In the genomic region with DNA sequence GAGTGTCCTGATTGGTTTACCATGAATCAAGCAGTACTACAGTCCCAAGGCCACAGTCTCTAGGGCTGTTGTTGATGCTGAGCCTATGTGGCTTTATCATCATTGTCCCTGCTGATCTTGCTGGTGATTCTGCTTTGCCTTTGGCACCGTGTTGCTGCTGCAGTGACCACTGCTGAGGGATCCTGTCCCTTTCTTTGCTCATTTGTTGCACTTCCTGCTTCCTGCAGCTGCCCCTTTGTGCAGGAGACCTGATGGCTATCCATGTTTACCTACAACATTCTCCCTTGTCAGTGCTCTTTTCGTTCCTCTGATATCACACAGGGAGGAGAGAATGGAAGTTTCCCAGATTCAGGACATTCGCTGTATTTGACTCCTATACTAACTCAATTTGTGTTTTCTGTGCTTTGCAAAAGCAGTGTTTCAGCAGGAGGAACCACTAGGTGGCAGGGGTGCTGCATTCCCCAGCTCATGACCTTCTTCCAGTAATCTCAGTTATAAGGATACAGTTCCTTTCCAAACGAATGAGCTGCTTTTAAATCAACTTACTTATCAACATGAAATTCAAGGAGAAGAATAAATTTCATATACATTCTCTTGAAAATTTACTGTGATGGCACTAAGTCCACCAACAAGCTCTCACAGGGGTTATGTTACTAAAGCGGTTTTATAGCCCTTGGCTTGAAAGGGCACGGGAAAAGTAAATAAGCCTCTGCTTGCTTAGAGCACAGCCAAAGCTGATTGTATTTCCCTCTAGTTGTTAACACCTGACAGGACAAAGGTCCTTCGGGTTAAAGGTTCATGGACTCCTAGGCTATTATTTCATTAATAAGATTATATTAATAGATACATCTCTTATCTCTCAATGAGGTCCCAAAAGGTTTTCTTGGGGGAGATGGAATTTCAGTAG, we compare ENCODE assay signal across 8 cellular contexts. TPM values are rescaled to one million over a fixed set of nuclear protein-coding genes. Genes with fewer than 3 reads are reported as not detected.
DNase-seq lines count a peak whose midpoint lies in the region; ATAC-seq, FAIRE-seq and TF ChIP-seq lines count a peak whose summit lies in the region.

No MANE protein-coding gene starts in this region.

- peak in 1 of 3 donors; percentile 62 for TF ChIP-seq CTCF in lower leg skin (IDR thresholded peaks at IDR 0.05)

- intact Hi-C loops in lower leg skin (cut with DNase I; ENCODE audit: low total_unique reads), result loop anchor here (5.0 kb wide), 1 partner anchor 79 kb away; no protein-coding TSS in a partner anchor

- H3K9me3 ChIP-seq in duodenal mucosa (ENCODE audit: control insufficient read depth in 1 of 2, low read length in 2 of 2), result no peaks in the 10 kb centered on the region

- TF ChIP-seq POLR2A in H54 (IDR thresholded peaks at IDR 0.05; ENCODE audit: low read depth, low read length) (no peak), lower leg skin (IDR thresholded peaks at IDR 0.05) (no peak)

- FAIRE-seq in H54 (lab: Jason Lieb, UNC), result peak; percentile 57

- in situ Hi-C loops in Caki2 (cut with HindIII; ENCODE audit: low pct_unique_long_range_greater_than_20kb, low sequenced_read_pairs), result no loop called here

- WGBS in lower leg skin, 2 donors, result 23 to 34% methylated on average over 7 of the region's 7 CpGs

- DNase-seq in Caki2 (ENCODE audit: low read depth) (peak; percentile 48), H54 (ENCODE audit: insufficient read length, low spot score) (peak; percentile 27), NCI-H2196 treated with DMSO at 0.1 percent for 48 hours (lab: John Stamatoyannopoulos, UW; ENCODE audit: unreplicated experiment) (peak; percentile 63), lower leg skin (ENCODE audit: low spot score in 2 of 2) (peak; percentile 49 to 88)
- peak; percentile 62 for DNase-seq in activated CD4-positive, alpha-beta T cell treated with anti-CD3 and anti-CD28 coated beads for 48 hours
- peak; percentile 18 to 38 (median 27) for DNase-seq in stimulated activated CD4-positive, alpha-beta T cell treated with anti-CD3 and anti-CD28 coated beads, TNF-alpha, amount 100 ng/mL, for 24 hours (ENCODE audit: low read depth in 3 of 3)

- H3K4me3 ChIP-seq in duodenal mucosa (ENCODE audit: low read depth in 1 of 2, low read length in 2 of 2), result peak overlapping the region; percentile 44 to 50
- no peak overlapping the region for H3K4me3 ChIP-seq in lower leg skin (ENCODE audit: low read depth, poor library complexity, severe bottlenecking)

- ATAC-seq in GM18873 (IDR thresholded peaks at IDR 0.05; ENCODE audit: low FRiP score, unreplicated experiment), result no peak

- H3K4me1 ChIP-seq in duodenal mucosa (ENCODE audit: control insufficient read depth in 1 of 2, insufficient read depth in 2 of 2, low read length in 2 of 2), result peaks cover 38 to 53% of the 10 kb centered on the region in 2 donors

- H3K9ac ChIP-seq in duodenal mucosa (ENCODE audit: low read depth in 1 of 2, low read length in 2 of 2), result peak overlapping the region; percentile 11 to 56

- H3K27ac ChIP-seq in duodenal mucosa (ENCODE audit: low read depth, low read length), result no peak overlapping the region

- no peaks in the 10 kb centered on the region for H3K36me3 ChIP-seq in duodenal mucosa (ENCODE audit: control insufficient read depth in 1 of 2, insufficient read depth in 2 of 2, low read length in 2 of 2)

- no peaks in the 10 kb centered on the region for H3K27me3 ChIP-seq in duodenal mucosa (ENCODE audit: control insufficient read depth in 1 of 2, insufficient read depth in 2 of 2, low read length in 2 of 2)

RNA-seq across cellular contexts. Expression of gene THUMPD3, which starts 9.7 kb away (rescaled TPM):
- total RNA-seq in Caki2 (2014; rRNA removed; shearing (Covaris generic); ENCODE audit: low replicate concordance), result 25.7 and 28.1 TPM in 2 replicates
- total RNA-seq in lower leg skin, result 10 to 100 TPM; 19.8 to 37.6 (median 27.0) TPM

RNA-seq across cellular contexts. Expression of gene SETD5, which starts 44.2 kb away (rescaled TPM):
- total RNA-seq in Caki2 (2014; rRNA removed; shearing (Covaris generic); ENCODE audit: low replicate concordance), result 12.3 and 30.7 TPM in 2 replicates
- total RNA-seq in lower leg skin, result 10 to 100 TPM; 77.8 to 88.1 (median 80.3) TPM
